ENCODE assay signal across 19 cellular contexts in genomic region chr14:74548881-74549280, GRCh38. TPM values are rescaled to one million over a fixed set of nuclear protein-coding genes. Genes with fewer than 3 reads are reported as not detected.
A peak's percentile ranks its signal among the peaks of the same experiment; 100 is the strongest.
DNase-seq lines count a peak whose midpoint lies in the region; ATAC-seq and TF ChIP-seq lines count a peak whose summit lies in the region.
"Had no signal": no experiment of that assay in that cellular context is flagged by ENCODE, and none has a peak within 500 bp of the region (broad histone marks: within the 10 kb centered on the region; RNA-seq: fewer than 3 reads in every experiment).

No MANE protein-coding gene starts in this region.

- peak overlapping the region; percentile 0 for H2AK9ac ChIP-seq in IMR-90 (replicated peaks; ENCODE audit: low read depth, low read length, poor library complexity)

- H4K5ac ChIP-seq in IMR-90 (ENCODE audit: low read depth, low read length): no peak overlapping the region

- H3K36me3 ChIP-seq in IMR-90 (ENCODE audit: control insufficient read depth, insufficient read depth, low read length) (peaks cover 5% of the 10 kb centered on the region; the same call in 1 of the 2 replicates), stomach (peaks cover 0 to 6% (median 0%) of the 10 kb centered on the region in 4 donors)
- H3K36me3 ChIP-seq: Peyer's patch had no signal

- H3K18ac ChIP-seq in IMR-90 (ENCODE audit: low read depth, low read length): no peak overlapping the region

- no peaks in the 10 kb centered on the region for H3K9me3 Mint-ChIP-seq in stimulated activated naive CD8-positive, alpha-beta T cell treated with anti-CD3 and anti-CD28 coated beads, Interleukin-15, amount 100 ng/mL, for 72 hours
- H3K9me3 Mint-ChIP-seq in activated T-helper 1 cell treated with anti-CD3 and anti-CD28 coated beads, Interleukin-12 subunit alpha, Interleukin-12 subunit beta, Interleukin-2, Interleukin-4 antibody, amounts not matched to agents 30 ng/mL and 10 ng/mL and 1 ng/mL, durations not matched to agents 14 hours and 24 hours and 36 hours: no peaks in the 10 kb centered on the region
- H3K9me3 Mint-ChIP-seq: endodermal cell had no signal

- no peak overlapping the region for H3K56ac ChIP-seq in IMR-90 (ENCODE audit: extremely low read depth, insufficient read depth, low read length)

- H2BK15ac ChIP-seq in IMR-90 (ENCODE audit: low read depth, low read length): no peak overlapping the region; the same call in 2 of the 3 replicates

- POLR2A ChIA-PET in IMR-90 (lab: Charles Lee; ENCODE audit: unreplicated experiment): interaction anchor here (1.0 kb wide), 1 partner anchor 9 kb away, joined by 3 read pairs; no protein-coding TSS in a partner anchor

- no peak for TF ChIP-seq RAD21 in IMR-90 (IDR thresholded peaks at IDR 0.05; ENCODE audit: low read length)

- TF ChIP-seq EP300 in stomach (IDR thresholded peaks at IDR 0.05): no peak

- ATAC-seq in IMR-90 (ENCODE audit: low read depth) (peak; percentile 25; the same call in 1 of the 2 replicates), right cardiac atrium (peak; percentile 69 to 70), HG03175 (IDR thresholded peaks at IDR 0.05; ENCODE audit: unreplicated experiment) (no peak), GM19463 (IDR thresholded peaks at IDR 0.05; ENCODE audit: unreplicated experiment) (no peak)
- ATAC-seq in stimulated activated naive CD8-positive, alpha-beta T cell treated with anti-CD3 and anti-CD28 coated beads, Interleukin-15, amount 100 ng/mL, for 72 hours: no peak
- ATAC-seq: body of pancreas had no signal

- peak; percentile 38 for DNase-seq in IMR-90
- peak; percentile 24 to 39 for DNase-seq in dermis microvascular lymphatic vessel endothelial cell (ENCODE audit: low read depth in 2 of 2)
- DNase-seq in right cardiac atrium: peak; percentile 89 to 92 (median 92)
- peak; percentile 30 for DNase-seq in stomach
- no peak for DNase-seq in stimulated activated naive CD8-positive, alpha-beta T cell treated with anti-CD3 and anti-CD28 coated beads, Interleukin-15, amount 100 ng/mL, for 72 hours
- no peak for DNase-seq in activated T-helper 1 cell treated with anti-CD3 and anti-CD28 coated beads, Interleukin-12 subunit alpha, Interleukin-12 subunit beta, Interleukin-2, Interleukin-4 antibody, amounts not matched to agents 30 ng/mL and 10 ng/mL and 1 ng/mL, durations not matched to agents 14 hours and 24 hours and 36 hours (ENCODE audit: low spot score)
- DNase-seq: activated CD4-positive, alpha-beta T cell treated with anti-CD3 and anti-CD28 coated beads, Interleukin-2, amount 50 U/mL, for 1 hour; activated effector memory CD4-positive, alpha-beta T cell treated with Interleukin-2 at 50 U/mL for 16 hours; body of pancreas; GDM1; midbrain; NCI-H1105 treated with DMSO at 0.1 percent for 48 hours; Peyer's patch; stimulated activated CD4-positive, alpha-beta T cell treated with anti-CD3 and anti-CD28 coated beads, Interleukin-4, amount 100 ng/mL, for 4 hours; stimulated activated naive CD4-positive, alpha-beta T cell treated with Interleukin-2 at 50 U/mL for 16 hours had no signal

- H2AK5ac ChIP-seq in IMR-90 (ENCODE audit: low read depth, low read length): no peak overlapping the region

- peak overlapping the region; percentile 40; the same call in 1 of the 2 replicates for H2BK120ac ChIP-seq in IMR-90 (ENCODE audit: low read depth, low read length)

- no peak overlapping the region for H3K27ac ChIP-seq in IMR-90 (ENCODE audit: insufficient read depth, low read length)
- no peak overlapping the region for H3K27ac ChIP-seq in right cardiac atrium (ENCODE audit: low read length)
- H3K27ac ChIP-seq in stomach: no peak overlapping the region
- H3K27ac ChIP-seq: body of pancreas, parathyroid adenoma, Peyer's patch had no signal

- H3K4me3 Mint-ChIP-seq in stimulated activated naive CD8-positive, alpha-beta T cell treated with anti-CD3 and anti-CD28 coated beads, Interleukin-15, amount 100 ng/mL, for 72 hours: no peak overlapping the region
- no peak overlapping the region for H3K4me3 Mint-ChIP-seq in activated T-helper 1 cell treated with anti-CD3 and anti-CD28 coated beads, Interleukin-12 subunit alpha, Interleukin-12 subunit beta, Interleukin-2, Interleukin-4 antibody, amounts not matched to agents 30 ng/mL and 10 ng/mL and 1 ng/mL, durations not matched to agents 14 hours and 24 hours and 36 hours
- H3K4me3 Mint-ChIP-seq: endodermal cell had no signal

- peak overlapping the region; percentile 0 for H2BK5ac ChIP-seq in IMR-90 (ENCODE audit: low read depth, low read length, poor library complexity, severe bottlenecking)

- H3K4me3 ChIP-seq in IMR-90 (ENCODE audit: insufficient read depth, low read depth, low read length): no peak overlapping the region
- no peak overlapping the region for H3K4me3 ChIP-seq in right cardiac atrium (ENCODE audit: low read length)
- H3K4me3 ChIP-seq in stomach: no peak overlapping the region
- H3K4me3 ChIP-seq: body of pancreas, Peyer's patch had no signal

- dilution Hi-C loops in IMR-90 (cut with HindIII; ENCODE audit: low sequenced_read_pairs, unreplicated experiment): no loop called here

- no CpG with 5 or more reads among the region's 3 CpGs for WGBS in IMR-90 (ENCODE audit: extremely low coverage in 2 of 2, insufficient read length in 1 of 2), 2 experiments
- WGBS in right cardiac atrium: 40% methylated on average over 3 of the region's 3 CpGs
- WGBS in stomach, 5 donors: 71 to 88% (median 81%) methylated on average over 3 of the region's 3 CpGs

- no peak overlapping the region for H4K91ac ChIP-seq in IMR-90 (ENCODE audit: insufficient read depth, low read depth, low read length)

- peaks cover 22% of the 10 kb centered on the region for H3K9me1 ChIP-seq in IMR-90 (ENCODE audit: insufficient read depth, low read length)

- H4K8ac ChIP-seq in IMR-90 (ENCODE audit: low read depth in 2 of 2, low read length in 2 of 2): peak overlapping the region in 1 of 2 experiments; percentile 61; a peak in 2 of 4 replicates

- H3K36me3 Mint-ChIP-seq in activated T-helper 1 cell treated with anti-CD3 and anti-CD28 coated beads, Interleukin-12 subunit alpha, Interleukin-12 subunit beta, Interleukin-2, Interleukin-4 antibody, amounts not matched to agents 30 ng/mL and 10 ng/mL and 1 ng/mL, durations not matched to agents 14 hours and 24 hours and 36 hours (ENCODE audit: low read depth): no peaks in the 10 kb centered on the region

- intact Hi-C loops in IMR-90 (cut with micrococcal nuclease): no loop called here
- intact Hi-C loops in right cardiac atrium (cut with DNase I): loop anchor here in 1 of 4 donors (10.0 kb wide), 1 partner anchor 56 kb away; no protein-coding TSS in a partner anchor
- intact Hi-C loops in stomach (cut with DNase I; ENCODE audit: low total_unique reads): no loop called here
- intact Hi-C loops in activated T-helper 1 cell treated with anti-CD3 and anti-CD28 coated beads, Interleukin-12 subunit alpha, Interleukin-12 subunit beta, Interleukin-2, Interleukin-4 antibody, amounts not matched to agents 30 ng/mL and 10 ng/mL and 1 ng/mL, durations not matched to agents 14 hours and 24 hours and 36 hours (cut with micrococcal nuclease): no loop called here

- H4K20me1 ChIP-seq in IMR-90 (ENCODE audit: insufficient read depth, low read length): no peaks in the 10 kb centered on the region

- no peak overlapping the region for H3K27ac Mint-ChIP-seq in stimulated activated naive CD8-positive, alpha-beta T cell treated with anti-CD3 and anti-CD28 coated beads, Interleukin-15, amount 100 ng/mL, for 72 hours
- no peak overlapping the region for H3K27ac Mint-ChIP-seq in activated T-helper 1 cell treated with anti-CD3 and anti-CD28 coated beads, Interleukin-12 subunit alpha, Interleukin-12 subunit beta, Interleukin-2, Interleukin-4 antibody, amounts not matched to agents 30 ng/mL and 10 ng/mL and 1 ng/mL, durations not matched to agents 14 hours and 24 hours and 36 hours
- H3K27ac Mint-ChIP-seq: endodermal cell had no signal

- CTCF ChIA-PET in IMR-90 (lab: Yijun Ruan, JAX): no interaction called here

- H3K4me1 Mint-ChIP-seq in stimulated activated naive CD8-positive, alpha-beta T cell treated with anti-CD3 and anti-CD28 coated beads, Interleukin-15, amount 100 ng/mL, for 72 hours: no peaks in the 10 kb centered on the region
- H3K4me1 Mint-ChIP-seq in activated T-helper 1 cell treated with anti-CD3 and anti-CD28 coated beads, Interleukin-12 subunit alpha, Interleukin-12 subunit beta, Interleukin-2, Interleukin-4 antibody, amounts not matched to agents 30 ng/mL and 10 ng/mL and 1 ng/mL, durations not matched to agents 14 hours and 24 hours and 36 hours (ENCODE audit: low read depth): no peaks in the 10 kb centered on the region

- no TSS peak for BruUV-seq in IMR-90 (replicated peaks; lab: Mats Ljungman, UMichigan)

- H3K9ac ChIP-seq in IMR-90 (ENCODE audit: low read depth, low read length): no peak overlapping the region
- H3K9ac ChIP-seq: parathyroid adenoma had no signal

- H2AFZ ChIP-seq in IMR-90 (replicated peaks; ENCODE audit: low read length, poor library complexity): no peak overlapping the region
- H2AFZ ChIP-seq: parathyroid adenoma had no signal

- H3K9me3 ChIP-seq in IMR-90 (ENCODE audit: control insufficient read depth, insufficient read depth, low read length) (no peaks in the 10 kb centered on the region), right cardiac atrium (ENCODE audit: control insufficient read depth, low read length) (no peaks in the 10 kb centered on the region), stomach (no peaks in the 10 kb centered on the region)
- H3K9me3 ChIP-seq: body of pancreas, Peyer's patch had no signal

- H2BK20ac ChIP-seq in IMR-90 (ENCODE audit: low read depth, low read length): peak overlapping the region; percentile 40; the same call in 1 of the 2 replicates

- H3K4ac ChIP-seq in IMR-90 (ENCODE audit: low read depth, low read length): peak overlapping the region; percentile 2; the same call in 1 of the 2 replicates

- H3K4me1 ChIP-seq in IMR-90 (ENCODE audit: control insufficient read depth, insufficient read depth, low read length) (peaks cover 27% of the 10 kb centered on the region), right cardiac atrium (ENCODE audit: control insufficient read depth, insufficient read depth, low read length) (no peaks in the 10 kb centered on the region), stomach (peaks cover 0 to 23% (median 8%) of the 10 kb centered on the region in 4 donors)
- H3K4me1 ChIP-seq: parathyroid adenoma had no signal

- H3K27me3 Mint-ChIP-seq in stimulated activated naive CD8-positive, alpha-beta T cell treated with anti-CD3 and anti-CD28 coated beads, Interleukin-15, amount 100 ng/mL, for 72 hours: peaks cover 8% of the 10 kb centered on the region
- peaks cover 12% of the 10 kb centered on the region for H3K27me3 Mint-ChIP-seq in activated T-helper 1 cell treated with anti-CD3 and anti-CD28 coated beads, Interleukin-12 subunit alpha, Interleukin-12 subunit beta, Interleukin-2, Interleukin-4 antibody, amounts not matched to agents 30 ng/mL and 10 ng/mL and 1 ng/mL, durations not matched to agents 14 hours and 24 hours and 36 hours (ENCODE audit: insufficient read depth)

- H3K79me1 ChIP-seq in IMR-90 (ENCODE audit: low read depth in 1 of 2, low read length in 2 of 2): peaks cover 0 to 32% of the 10 kb centered on the region in 2 experiments; a peak in 2 of 4 replicates

- TF ChIP-seq POLR2A in IMR-90 (IDR thresholded peaks at IDR 0.05; ENCODE audit: low read depth, low read length): no peak
- no peak for TF ChIP-seq POLR2A in stomach (IDR thresholded peaks at IDR 0.05)

- TF ChIP-seq CTCF in IMR-90 (conservative IDR thresholded peaks at IDR 0.05; ENCODE audit: low read depth, low read length) (no peak), stomach (IDR thresholded peaks at IDR 0.05) (no peak)

- peak overlapping the region; percentile 61; the same call in 1 of the 2 replicates for H3K14ac ChIP-seq in IMR-90 (replicated peaks; ENCODE audit: low read depth, low read length)

- in situ Hi-C loops in IMR-90 (cut with MboI; ENCODE audit: low sequenced_read_pairs): no loop called here

- H3K27me3 ChIP-seq in IMR-90 (ENCODE audit: control insufficient read depth, insufficient read depth, low read length) (no peaks in the 10 kb centered on the region), right cardiac atrium (ENCODE audit: control insufficient read depth, insufficient read depth) (no peaks in the 10 kb centered on the region), stomach (no peaks in the 10 kb centered on the region)
- H3K27me3 ChIP-seq: body of pancreas, Peyer's patch had no signal

- H3K4me2 ChIP-seq in IMR-90 (ENCODE audit: low read depth, low read length): no peak overlapping the region

- no peak overlapping the region for H3K23ac ChIP-seq in IMR-90 (ENCODE audit: low read depth, low read length)

RNA-seq across cellular contexts. Expression of gene ISCA2, which starts 55.3 kb away (rescaled TPM):
- 5.4 and 9.2 TPM in 2 replicates for total RNA-seq in IMR-90 (2012; rRNA removed)
- polyA plus RNA-seq in IMR-90 (2012; rRNA removed): 25.7 and 25.8 TPM in 2 replicates
- 2.7 and 5.1 TPM in 2 replicates for polyA plus RNA-seq in IMR-90 (2012; cell fraction: cytosol; rRNA removed)
- polyA plus RNA-seq in IMR-90 (2012; cell fraction: nucleus; rRNA removed; ENCODE audit: low replicate concordance): 1.3 and 5.5 TPM in 2 replicates
- 11.6 and 14.2 TPM in 2 replicates for total RNA-seq in dermis microvascular lymphatic vessel endothelial cell
- 10 to 100 TPM; 29.2 to 40.0 (median 34.9) TPM for total RNA-seq in right cardiac atrium
- polyA plus RNA-seq in right cardiac atrium: 45.1 TPM
- 10 to 100 TPM in 3 of 5 donors, not detected in 2; 15.2 to 34.3 (median 27.2) TPM for total RNA-seq in stomach
- polyA plus RNA-seq in stomach: 10 to 100 TPM; 22.1 to 31.9 (median 22.8) TPM
- 18.8 and 20.2 TPM in 2 replicates for total RNA-seq in activated T-helper 1 cell treated with anti-CD3 and anti-CD28 coated beads, Interleukin-12 subunit alpha, Interleukin-12 subunit beta, Interleukin-2, Interleukin-4 antibody, amounts not matched to agents 30 ng/mL and 10 ng/mL and 1 ng/mL, durations not matched to agents 14 hours and 24 hours and 36 hours

RNA-seq across cellular contexts. Expression of gene NPC2, which starts 55.8 kb away (rescaled TPM):
- total RNA-seq in IMR-90 (2012; rRNA removed): 123 and 210 TPM in 2 replicates
- polyA plus RNA-seq in IMR-90 (2012; rRNA removed): 272 and 273 TPM in 2 replicates
- 197 and 369 TPM in 2 replicates for polyA plus RNA-seq in IMR-90 (2012; cell fraction: cytosol; rRNA removed)
- 66.2 and 72.0 TPM in 2 replicates for polyA plus RNA-seq in IMR-90 (2012; cell fraction: nucleus; rRNA removed; ENCODE audit: low replicate concordance)
- 128 and 259 TPM in 2 replicates for total RNA-seq in dermis microvascular lymphatic vessel endothelial cell
- 100 to 1,000 TPM; 116 to 142 (median 120) TPM for total RNA-seq in right cardiac atrium
- polyA plus RNA-seq in right cardiac atrium: 170 TPM
- total RNA-seq in stomach: 100 to 1,000 TPM in 3 of 5 donors, 10 to 100 TPM in 2; 62.6 to 186 (median 103) TPM
- 100 to 1,000 TPM; 124 to 152 (median 134) TPM for polyA plus RNA-seq in stomach
- 8.2 and 8.6 TPM in 2 replicates for total RNA-seq in activated T-helper 1 cell treated with anti-CD3 and anti-CD28 coated beads, Interleukin-12 subunit alpha, Interleukin-12 subunit beta, Interleukin-2, Interleukin-4 antibody, amounts not matched to agents 30 ng/mL and 10 ng/mL and 1 ng/mL, durations not matched to agents 14 hours and 24 hours and 36 hours

Comparison
In these comparisons a context has a peak if more than half of its experiments do, and no peak if none do; other contexts are left out.
1. ATAC-seq: peak in IMR-90 (single experiment) and right cardiac atrium (2 of 2); none in stimulated activated naive CD8-positive, alpha-beta T cell treated with anti-CD3 and anti-CD28 coated beads, Interleukin-15, amount 100 ng/mL, for 72 hours (single experiment), HG03175 (single experiment) and GM19463 (single experiment).
2. DNase-seq: peak in IMR-90 (single experiment), dermis microvascular lymphatic vessel endothelial cell (2 of 2), right cardiac atrium (3 of 3) and stomach (single experiment); none in stimulated activated naive CD8-positive, alpha-beta T cell treated with anti-CD3 and anti-CD28 coated beads, Interleukin-15, amount 100 ng/mL, for 72 hours (0 of 2) and activated T-helper 1 cell treated with anti-CD3 and anti-CD28 coated beads, Interleukin-12 subunit alpha, Interleukin-12 subunit beta, Interleukin-2, Interleukin-4 antibody, amounts not matched to agents 30 ng/mL and 10 ng/mL and 1 ng/mL, durations not matched to agents 14 hours and 24 hours and 36 hours (single experiment).